23 cellular contexts compared by ENCODE assay signal in the genomic region with DNA sequence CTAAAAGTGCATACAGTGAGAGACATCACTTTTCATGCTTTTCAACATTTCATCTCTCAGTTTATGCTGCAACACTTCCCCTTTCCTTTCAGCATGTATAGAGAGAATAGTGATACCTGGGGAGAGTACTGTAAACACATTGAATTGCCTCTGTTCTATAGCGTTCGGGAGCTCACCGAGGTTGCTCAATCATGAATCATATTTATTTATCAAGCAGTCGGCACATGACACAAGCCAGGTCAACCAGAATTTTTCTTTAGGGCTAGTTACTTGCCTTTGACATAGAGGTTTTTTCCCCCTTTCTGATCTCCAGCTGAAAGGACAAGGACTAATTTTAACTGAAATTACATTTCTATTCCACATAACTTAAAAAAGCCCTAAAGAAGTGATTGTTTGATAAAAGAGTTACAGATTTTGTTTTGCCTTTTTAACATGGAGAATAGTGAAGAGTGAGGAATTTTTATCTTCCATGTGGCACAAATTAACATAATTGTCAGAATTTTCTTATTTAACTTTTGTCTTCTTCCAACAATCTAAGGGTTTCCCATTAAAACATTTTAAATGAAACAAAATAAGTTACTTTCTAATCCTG.
A peak's percentile ranks its signal among the peaks of the same experiment; 100 is the strongest.
DNase-seq lines count a peak whose midpoint lies in the region; ATAC-seq, FAIRE-seq and TF ChIP-seq lines count a peak whose summit lies in the region.
"Had no signal": no experiment of that assay in that cellular context is flagged by ENCODE, and none has a peak within 500 bp of the region (broad histone marks: within the 10 kb centered on the region; RNA-seq: fewer than 3 reads in every experiment).

No MANE protein-coding gene starts in this region.

- no peak overlapping the region for H3K27ac Mint-ChIP-seq in activated T-helper 2 cell treated with anti-CD3 and anti-CD28 coated beads, Interferon-gamma antibody, Interleukin-2, Interleukin-4, amounts not matched to agents 10 μg/mL and 5 μg/mL and 100 μg/mL, durations not matched to agents 14 hours and 24 hours and 36 hours
- H3K27ac Mint-ChIP-seq: activated B cell treated with CpG ODN at 0.5 μM for 24 hours; activated CD8-positive, alpha-beta T cell treated with anti-CD3 and anti-CD28 coated beads for 36 hours; activated naive CD8-positive, alpha-beta T cell treated with anti-CD3 and anti-CD28 coated beads, Interleukin-2, amount 10 ng/mL, durations not matched to agents 7 days and 5 days; activated T-cell treated with anti-CD3 and anti-CD28 coated beads, Interleukin-2, amount 50 U/mL, for 72 hours; CD4-positive, alpha-beta T cell; T-helper 1 cell treated with Interleukin-12 subunit alpha and Interleukin-12 subunit beta and Interleukin-4 antibody, amounts not matched to agents 30 μg/mL and 1 μg/mL, for 36 hours had no signal

- POLR2A ChIA-PET in SK-N-SH (lab: Yijun Ruan, JAX) (no interaction called here), HepG2 (lab: Yijun Ruan, JAX) (no interaction called here)

- H3K9me3 ChIP-seq in SK-N-SH (no peaks in the 10 kb centered on the region), HepG2 (ENCODE audit: low read length) (no peaks in the 10 kb centered on the region), prostate gland (no peaks in the 10 kb centered on the region)
- H3K9me3 ChIP-seq: left ventricle myocardium inferior had no signal

- TF ChIP-seq CTCF in SK-N-SH (IDR thresholded peaks at IDR 0.05) (no peak), HepG2 (CRISPR knock-in tag; IDR thresholded peaks at IDR 0.05) (no peak), prostate gland (IDR thresholded peaks at IDR 0.05) (no peak)

- no peak overlapping the region for H3K4me3 ChIP-seq in SK-N-SH (ENCODE audit: low read depth in 2 of 2, low read length in 1 of 2)
- H3K4me3 ChIP-seq in HepG2 (replicated peaks in 1 of 3; ENCODE audit: insufficient read depth in 1 of 3, low read depth in 2 of 3, low read length in 3 of 3), result no peak overlapping the region
- H3K4me3 ChIP-seq in prostate gland, result no peak overlapping the region
- H3K4me3 ChIP-seq: left ventricle myocardium inferior, smooth muscle cell had no signal

- H3K36me3 Mint-ChIP-seq in activated T-helper 2 cell treated with anti-CD3 and anti-CD28 coated beads, Interferon-gamma antibody, Interleukin-2, Interleukin-4, amounts not matched to agents 10 μg/mL and 5 μg/mL and 100 μg/mL, durations not matched to agents 14 hours and 24 hours and 36 hours (ENCODE audit: low read depth), result no peaks in the 10 kb centered on the region
- H3K36me3 Mint-ChIP-seq: activated naive CD8-positive, alpha-beta T cell treated with anti-CD3 and anti-CD28 coated beads, Interleukin-2, amount 10 ng/mL, durations not matched to agents 7 days and 5 days had no signal

- H3K4me1 Mint-ChIP-seq in activated T-helper 2 cell treated with anti-CD3 and anti-CD28 coated beads, Interferon-gamma antibody, Interleukin-2, Interleukin-4, amounts not matched to agents 10 μg/mL and 5 μg/mL and 100 μg/mL, durations not matched to agents 14 hours and 24 hours and 36 hours (ENCODE audit: low read depth), result no peaks in the 10 kb centered on the region
- H3K4me1 Mint-ChIP-seq: activated B cell treated with CpG ODN at 0.5 μM for 24 hours; activated naive CD8-positive, alpha-beta T cell treated with anti-CD3 and anti-CD28 coated beads, Interleukin-2, amount 10 ng/mL, durations not matched to agents 7 days and 5 days had no signal

- TF ChIP-seq POLR2A in HepG2 (IDR thresholded peaks at IDR 0.05; ENCODE audit: insufficient read depth in 1 of 2, low read depth in 2 of 2, low read length in 2 of 2) (no peak), prostate gland (IDR thresholded peaks at IDR 0.05) (no peak)

- CTCF ChIA-PET in SK-N-SH (lab: Yijun Ruan, JAX) (interaction anchor here (0.5 to 1.1 kb wide), 2 partner anchors 60 to 136 kb away, joined by 3 read pairs; no protein-coding TSS in a partner anchor), HepG2 (lab: Yijun Ruan, JAX; ENCODE audit: low intra/inter-chr PET ratio, low total read pairs) (no interaction called here)

- H3K27me3 Mint-ChIP-seq in activated T-helper 2 cell treated with anti-CD3 and anti-CD28 coated beads, Interferon-gamma antibody, Interleukin-2, Interleukin-4, amounts not matched to agents 10 μg/mL and 5 μg/mL and 100 μg/mL, durations not matched to agents 14 hours and 24 hours and 36 hours (ENCODE audit: low read depth), result no peaks in the 10 kb centered on the region
- H3K27me3 Mint-ChIP-seq: activated B cell treated with CpG ODN at 0.5 μM for 24 hours; activated CD8-positive, alpha-beta T cell treated with anti-CD3 and anti-CD28 coated beads for 36 hours; activated naive CD8-positive, alpha-beta T cell treated with anti-CD3 and anti-CD28 coated beads, Interleukin-2, amount 10 ng/mL, durations not matched to agents 7 days and 5 days; CD4-positive, alpha-beta T cell had no signal

- H3K4me3 Mint-ChIP-seq in activated T-helper 2 cell treated with anti-CD3 and anti-CD28 coated beads, Interferon-gamma antibody, Interleukin-2, Interleukin-4, amounts not matched to agents 10 μg/mL and 5 μg/mL and 100 μg/mL, durations not matched to agents 14 hours and 24 hours and 36 hours (ENCODE audit: low read depth), result no peak overlapping the region
- H3K4me3 Mint-ChIP-seq: activated B cell treated with CpG ODN at 0.5 μM for 24 hours; activated CD8-positive, alpha-beta T cell treated with anti-CD3 and anti-CD28 coated beads for 36 hours; activated naive CD8-positive, alpha-beta T cell treated with anti-CD3 and anti-CD28 coated beads, Interleukin-2, amount 10 ng/mL, durations not matched to agents 7 days and 5 days; activated T-cell treated with anti-CD3 and anti-CD28 coated beads, Interleukin-2, amount 50 U/mL, for 72 hours; CD4-positive, alpha-beta T cell; T-helper 1 cell treated with Interleukin-12 subunit alpha and Interleukin-12 subunit beta and Interleukin-4 antibody, amounts not matched to agents 30 μg/mL and 1 μg/mL, for 36 hours had no signal

- no peaks in the 10 kb centered on the region for H3F3A ChIP-seq in SK-N-SH (replicated peaks; ENCODE audit: insufficient read depth)

- 8% methylated on average over 4 of the region's 4 CpGs for WGBS in SK-N-SH (ENCODE audit: low lambda C conversion rate)
- under 1% methylated on average over 4 of the region's 4 CpGs for WGBS in HepG2 (ENCODE audit: low lambda C conversion rate)
- WGBS in prostate gland, result 45% methylated on average over 4 of the region's 4 CpGs

- no peaks in the 10 kb centered on the region for H3K36me3 ChIP-seq in SK-N-SH (replicated peaks in 1 of 2; ENCODE audit: control insufficient read depth in 1 of 2, insufficient read depth in 2 of 2, low read length in 1 of 2)
- H3K36me3 ChIP-seq in HepG2 (replicated peaks in 1 of 2; ENCODE audit: control insufficient read depth in 1 of 2, insufficient read depth in 2 of 2, low read length in 2 of 2), result no peaks in the 10 kb centered on the region
- H3K36me3 ChIP-seq in prostate gland, result no peaks in the 10 kb centered on the region
- H3K36me3 ChIP-seq: brain microvascular endothelial cell, left ventricle myocardium inferior had no signal

- no peak overlapping the region for H2AFZ ChIP-seq in SK-N-SH (ENCODE audit: low read depth)
- no peak overlapping the region for H2AFZ ChIP-seq in HepG2 (ENCODE audit: low read length)

- H3K4me1 ChIP-seq in SK-N-SH (ENCODE audit: control insufficient read depth in 1 of 2, insufficient read depth in 2 of 2, low read depth in 1 of 2, low read length in 1 of 2) (peaks cover 0 to 11% of the 10 kb centered on the region in 2 experiments; a peak in 2 of 4 replicates), HepG2 (ENCODE audit: insufficient read depth, low read length) (no peaks in the 10 kb centered on the region), prostate gland (replicated peaks) (no peaks in the 10 kb centered on the region)
- H3K4me1 ChIP-seq: left ventricle myocardium inferior had no signal

- H3K9me3 Mint-ChIP-seq in activated T-helper 2 cell treated with anti-CD3 and anti-CD28 coated beads, Interferon-gamma antibody, Interleukin-2, Interleukin-4, amounts not matched to agents 10 μg/mL and 5 μg/mL and 100 μg/mL, durations not matched to agents 14 hours and 24 hours and 36 hours, result no peaks in the 10 kb centered on the region
- H3K9me3 Mint-ChIP-seq: activated B cell treated with CpG ODN at 0.5 μM for 24 hours; activated CD8-positive, alpha-beta T cell treated with anti-CD3 and anti-CD28 coated beads for 36 hours; activated naive CD8-positive, alpha-beta T cell treated with anti-CD3 and anti-CD28 coated beads, Interleukin-2, amount 10 ng/mL, durations not matched to agents 7 days and 5 days; CD4-positive, alpha-beta T cell; T-helper 1 cell treated with Interleukin-12 subunit alpha and Interleukin-12 subunit beta and Interleukin-4 antibody, amounts not matched to agents 30 μg/mL and 1 μg/mL, for 36 hours had no signal

- TF ChIP-seq RAD21 in SK-N-SH (IDR thresholded peaks at IDR 0.05; ENCODE audit: low read length), result no peak
- no peak for TF ChIP-seq RAD21 in HepG2 (CRISPR knock-in tag; IDR thresholded peaks at IDR 0.05)

- no peaks in the 10 kb centered on the region for H3K79me2 ChIP-seq in SK-N-SH (ENCODE audit: insufficient read depth)
- H3K79me2 ChIP-seq in HepG2 (ENCODE audit: insufficient read depth, low read length), result no peaks in the 10 kb centered on the region

- H3K4me2 ChIP-seq in SK-N-SH (no peak overlapping the region), HepG2 (ENCODE audit: low read depth, low read length) (no peak overlapping the region)
- H3K4me2 ChIP-seq: smooth muscle cell had no signal

- in situ Hi-C loops in HepG2 (cut with HindIII; ENCODE audit: extremely low pct_ligation_motif_present, low pct_unique_long_range_greater_than_20kb), result no loop called here

- no peaks in the 10 kb centered on the region for H3K9me2 ChIP-seq in SK-N-SH

- peak in 1 of 2 experiments; percentile 49; a peak in 1 of 4 replicates for TF ChIP-seq EP300 in SK-N-SH (IDR thresholded peaks at IDR 0.05; ENCODE audit: borderline replicate concordance in 1 of 2, low read depth in 1 of 2, low read length in 1 of 2)
- no peak for TF ChIP-seq EP300 in HepG2 (IDR thresholded peaks at IDR 0.05; ENCODE audit: low read depth in 2 of 2, low read length in 2 of 2)
- no peak for TF ChIP-seq EP300 in HepG2 (CRISPR knock-in tag; IDR thresholded peaks at IDR 0.05; ENCODE audit: borderline replicate concordance)

- no peak for FAIRE-seq in HepG2 (lab: Jason Lieb, UNC)
- FAIRE-seq: urothelium cell line had no signal

- intact Hi-C loops in HepG2 (cut with micrococcal nuclease; ENCODE audit: unreplicated experiment) (no loop called here), prostate gland (cut with DNase I) (no loop called here)
- intact Hi-C loops in activated T-helper 2 cell treated with anti-CD3 and anti-CD28 coated beads, Interferon-gamma antibody, Interleukin-2, Interleukin-4, amounts not matched to agents 10 μg/mL and 5 μg/mL and 100 μg/mL, durations not matched to agents 14 hours and 24 hours and 36 hours (cut with micrococcal nuclease), result no loop called here

- H3K27ac ChIP-seq in SK-N-SH (ENCODE audit: low read depth in 2 of 2, low read length in 1 of 2), result peak overlapping the region in 1 of 2 experiments; percentile 43; a peak in 2 of 4 replicates
- no peak overlapping the region for H3K27ac ChIP-seq in HepG2 (ENCODE audit: extremely low read length, insufficient read depth, low read length)
- no peak overlapping the region for H3K27ac ChIP-seq in prostate gland
- H3K27ac ChIP-seq: brain microvascular endothelial cell, left ventricle myocardium inferior had no signal

- BruUV-seq in HepG2 (replicated peaks; lab: Mats Ljungman, UMichigan), result no TSS peak

- no peaks in the 10 kb centered on the region for H3K27me3 ChIP-seq in SK-N-SH (ENCODE audit: insufficient read depth)
- no peaks in the 10 kb centered on the region for H3K27me3 ChIP-seq in HepG2 (ENCODE audit: control insufficient read depth in 1 of 2, insufficient read depth in 2 of 2, low read length in 2 of 2)
- no peaks in the 10 kb centered on the region for H3K27me3 ChIP-seq in prostate gland (replicated peaks; ENCODE audit: insufficient read depth)
- H3K27me3 ChIP-seq: brain microvascular endothelial cell had no signal

- H4K20me1 ChIP-seq in SK-N-SH (ENCODE audit: insufficient read depth) (no peaks in the 10 kb centered on the region), HepG2 (ENCODE audit: insufficient read depth, low read length) (no peaks in the 10 kb centered on the region)

- DNase-seq in SK-N-SH, result no peak
- DNase-seq in NCI-H146 (lab: John Stamatoyannopoulos, UW), result peak; percentile 70
- DNase-seq in SHP77 (lab: John Stamatoyannopoulos, UW), result peak; percentile 21 to 30
- peak; percentile 24 for DNase-seq in HepG2 (ENCODE audit: low spot score)
- no peak for DNase-seq in prostate gland (ENCODE audit: low spot score)
- DNase-seq in activated T-helper 2 cell treated with anti-CD3 and anti-CD28 coated beads, Interferon-gamma antibody, Interleukin-2, Interleukin-4, amounts not matched to agents 10 μg/mL and 5 μg/mL and 100 μg/mL, durations not matched to agents 14 hours and 24 hours and 36 hours (ENCODE audit: low spot score), result no peak
- no peak for DNase-seq in NCI-H524 (lab: John Stamatoyannopoulos, UW)
- DNase-seq: activated B cell treated with CpG ODN at 0.5 μM for 24 hours; activated CD8-positive, alpha-beta T cell treated with anti-CD3 and anti-CD28 coated beads for 36 hours; activated naive CD8-positive, alpha-beta T cell treated with anti-CD3 and anti-CD28 coated beads, Interleukin-2, amount 10 ng/mL, durations not matched to agents 7 days and 5 days; activated T-cell treated with anti-CD3 and anti-CD28 coated beads, Interleukin-2, amount 50 U/mL, for 72 hours; brain microvascular endothelial cell; CD4-positive, alpha-beta T cell; dermis blood vessel endothelial cell; EL; left ventricle myocardium inferior; NK-92 treated with Interleukin-12 subunit alpha and Interleukin-12 subunit beta, amount 100 ng/mL, for 24 hours; stimulated activated CD4-positive, alpha-beta T cell treated with anti-CD3 and anti-CD28 coated beads, Interleukin-4, amount 100 ng/mL, for 24 hours had no signal

- H3K9ac ChIP-seq in SK-N-SH (no peak overlapping the region), HepG2 (ENCODE audit: insufficient read depth, low read depth, low read length) (no peak overlapping the region)

- ATAC-seq in SK-N-SH treated with all-trans-retinoic acid at 6 μM for 48 hours, result no peak
- peak; percentile 57 for ATAC-seq in HepG2
- ATAC-seq: activated CD8-positive, alpha-beta T cell treated with anti-CD3 and anti-CD28 coated beads for 36 hours; activated T-cell treated with anti-CD3 and anti-CD28 coated beads, Interleukin-2, amount 50 U/mL, for 72 hours; HCT116 had no signal

Comparison
In these comparisons a context has a peak if more than half of its experiments do, and no peak if none do; other contexts are left out.
1. DNase-seq: peak in NCI-H146 (single experiment), SHP77 (2 of 2) and HepG2 (single experiment); none in SK-N-SH (single experiment), prostate gland (single experiment), activated T-helper 2 cell treated with anti-CD3 and anti-CD28 coated beads, Interferon-gamma antibody, Interleukin-2, Interleukin-4, amounts not matched to agents 10 μg/mL and 5 μg/mL and 100 μg/mL, durations not matched to agents 14 hours and 24 hours and 36 hours (single experiment) and NCI-H524 (0 of 2).